In genomic region chr5:163578652-163579051, GRCh38 we compare ENCODE assay signal across 19 cellular contexts.
DNase-seq lines count a peak whose midpoint lies in the region; ATAC-seq and TF ChIP-seq lines count a peak whose summit lies in the region.
"Had no signal": no experiment of that assay in that cellular context is flagged by ENCODE, and none has a peak within 500 bp of the region (broad histone marks: within the 10 kb centered on the region; RNA-seq: fewer than 3 reads in every experiment).

No MANE protein-coding gene starts in this region.

- no peaks in the 10 kb centered on the region for H3K4me1 ChIP-seq in heart right ventricle

- H3K9me3 ChIP-seq in heart right ventricle: peaks cover 0 to 4% (median 0%) of the 10 kb centered on the region in 11 donors

- intact Hi-C loops in heart right ventricle (cut with DNase I): no loop called here

- H3K4me1 Mint-ChIP-seq in endothelial cell (ENCODE audit: unreplicated experiment): peaks cover 14% of the 10 kb centered on the region
- H3K4me1 Mint-ChIP-seq: B cell had no signal

- TF ChIP-seq CTCF in endothelial cell (IDR thresholded peaks at IDR 0.05; ENCODE audit: unreplicated experiment) (peak; percentile 14), heart right ventricle (IDR thresholded peaks at IDR 0.05) (no peak)

- no peak overlapping the region for H3K4me3 Mint-ChIP-seq in endothelial cell (ENCODE audit: unreplicated experiment)
- H3K4me3 Mint-ChIP-seq: B cell had no signal

- no peaks in the 10 kb centered on the region for H3K9me3 Mint-ChIP-seq in endothelial cell (ENCODE audit: unreplicated experiment)

- no peaks in the 10 kb centered on the region for H3K36me3 Mint-ChIP-seq in endothelial cell (ENCODE audit: low read depth, unreplicated experiment)

- ATAC-seq in HG03175 (IDR thresholded peaks at IDR 0.05; ENCODE audit: unreplicated experiment) (no peak), heart right ventricle (no peak)
- ATAC-seq: Panc1, SK-N-SH treated with all-trans-retinoic acid at 6 μM for 48 hours had no signal

- H3K27me3 ChIP-seq in heart right ventricle: peaks cover 0 to 5% (median 0%) of the 10 kb centered on the region in 7 donors

- peaks cover 2% of the 10 kb centered on the region for H3K27me3 Mint-ChIP-seq in endothelial cell (ENCODE audit: unreplicated experiment)

- no peaks in the 10 kb centered on the region for H3K36me3 ChIP-seq in heart right ventricle

- WGBS in heart right ventricle, 2 donors: 57 to 65% methylated on average over 5 of the region's 5 CpGs

- no peak overlapping the region for H3K4me3 ChIP-seq in heart right ventricle

- no peak overlapping the region for H3K27ac Mint-ChIP-seq in endothelial cell (ENCODE audit: unreplicated experiment)
- H3K27ac Mint-ChIP-seq: B cell had no signal

- DNase-seq in NOMO-1 treated with DMSO at 0.1 percent for 48 hours (lab: John Stamatoyannopoulos, UW; ENCODE audit: unreplicated experiment) (peak; percentile 1), NOMO-1 treated with dmso at 0.1 percent for 144 hours (lab: John Stamatoyannopoulos, UW; ENCODE audit: unreplicated experiment) (no peak), NCI-H69 (lab: John Stamatoyannopoulos, UW) (peak; percentile 27), endothelial cell (ENCODE audit: low spot score) (no peak), heart right ventricle (no peak), NCI-H526 (lab: John Stamatoyannopoulos, UW) (no peak), amniotic stem cell (lab: John Stamatoyannopoulos, UW) (no peak)
- DNase-seq: DMS79 treated with DMSO at 0.1 percent for 48 hours, GOT3, KBM-7, NCI-H1092, NCI-H1436, NCI-H187 treated with DMSO at 0.1 percent for 48 hours, NCI-H2107, NCI-H748 treated with DMSO at 0.1 percent for 48 hours had no signal

- H3K27ac ChIP-seq in heart right ventricle: no peak overlapping the region

Comparison
In these comparisons a context has a peak if more than half of its experiments do, and no peak if none do; other contexts are left out.
1. DNase-seq: peak in NOMO-1 treated with DMSO at 0.1 percent for 48 hours (single experiment) and NCI-H69 (single experiment); none in NOMO-1 treated with dmso at 0.1 percent for 144 hours (single experiment), endothelial cell (single experiment), heart right ventricle (0 of 2), NCI-H526 (0 of 2) and amniotic stem cell (single experiment).